9 cellular contexts compared by ENCODE assay signal in genomic region chr18:9742588-9743131, GRCh38. TPM values are rescaled to one million over a fixed set of nuclear protein-coding genes. Genes with fewer than 3 reads are reported as not detected.
DNase-seq lines count a peak whose midpoint lies in the region; ATAC-seq and TF ChIP-seq lines count a peak whose summit lies in the region.
"Had no signal": no experiment of that assay in that cellular context is flagged by ENCODE, and none has a peak within 500 bp of the region (broad histone marks: within the 10 kb centered on the region; RNA-seq: fewer than 3 reads in every experiment).

No MANE protein-coding gene starts in this region.

- ATAC-seq in GM21515 (IDR thresholded peaks at IDR 0.05; ENCODE audit: unreplicated experiment) (no peak), HG03469 (IDR thresholded peaks at IDR 0.05; ENCODE audit: unreplicated experiment) (no peak)
- ATAC-seq: T-cell had no signal

- peak overlapping the region; percentile 94 for H3K27ac Mint-ChIP-seq in mesothelial cell of epicardium
- H3K27ac Mint-ChIP-seq: T-cell had no signal

- H3K9me3 Mint-ChIP-seq in mesothelial cell of epicardium, result peaks cover 21% of the 10 kb centered on the region
- H3K9me3 Mint-ChIP-seq: T-cell had no signal

- H3K9me3 ChIP-seq in uterus, result no peaks in the 10 kb centered on the region

- peaks cover 6% of the 10 kb centered on the region for H3K36me3 Mint-ChIP-seq in mesothelial cell of epicardium
- H3K36me3 Mint-ChIP-seq: T-cell had no signal

- TF ChIP-seq CTCF in mesothelial cell of epicardium (IDR thresholded peaks at IDR 0.05; ENCODE audit: unreplicated experiment) (no peak), uterus (IDR thresholded peaks at IDR 0.05) (no peak)

- H3K27ac ChIP-seq in epithelial cell of prostate (peak overlapping the region; percentile 96), uterus (peak overlapping the region; percentile 58 to 74)

- H3K27me3 Mint-ChIP-seq in mesothelial cell of epicardium (ENCODE audit: low read depth), result no peaks in the 10 kb centered on the region

- H3K36me3 ChIP-seq in uterus, result no peaks in the 10 kb centered on the region

- H3K27me3 ChIP-seq in uterus, result no peaks in the 10 kb centered on the region

- H3K4me3 ChIP-seq in uterus, result no peak overlapping the region

- DNase-seq in activated CD8-positive, alpha-beta memory T cell treated with anti-CD3 and anti-CD28 coated beads for 24 hours, result peak; percentile 21
- DNase-seq in activated CD8-positive, alpha-beta memory T cell treated with anti-CD3 and anti-CD28 coated beads, Interleukin-2, amount 50 U/mL, for 4 hours, result no peak
- DNase-seq in epithelial cell of prostate (ENCODE audit: low read depth, low spot score) (no peak), mesothelial cell of epicardium (ENCODE audit: low spot score in 2 of 2, unreplicated experiment in 2 of 2) (no peak), uterus (no peak)
- DNase-seq in effector CD8-positive, alpha-beta T cell (lab: John Stamatoyannopoulos, UW), result no peak
- DNase-seq: T-cell had no signal

- H3K4me1 Mint-ChIP-seq in mesothelial cell of epicardium, result peaks cover 30% of the 10 kb centered on the region
- H3K4me1 Mint-ChIP-seq: T-cell had no signal

- H3K4me3 Mint-ChIP-seq in mesothelial cell of epicardium, result peak overlapping the region; percentile 61
- H3K4me3 Mint-ChIP-seq: T-cell had no signal

- peaks cover 4 to 10% of the 10 kb centered on the region in 2 donors for H3K4me1 ChIP-seq in uterus

- TF ChIP-seq POLR2A in uterus (IDR thresholded peaks at IDR 0.05), result no peak

- intact Hi-C loops in uterus (cut with DNase I; ENCODE audit: low total_unique reads), result no loop called here

RNA-seq across cellular contexts. Expression of gene RAB31, which starts 34.6 kb away (rescaled TPM):
- 20.0 to 21.8 TPM (median 21.8 TPM) in 3 replicates for total RNA-seq in mesothelial cell of epicardium
- total RNA-seq in uterus, result 10 to 100 TPM; 22.9 to 98.1 (median 34.3) TPM
